In the genomic region with DNA sequence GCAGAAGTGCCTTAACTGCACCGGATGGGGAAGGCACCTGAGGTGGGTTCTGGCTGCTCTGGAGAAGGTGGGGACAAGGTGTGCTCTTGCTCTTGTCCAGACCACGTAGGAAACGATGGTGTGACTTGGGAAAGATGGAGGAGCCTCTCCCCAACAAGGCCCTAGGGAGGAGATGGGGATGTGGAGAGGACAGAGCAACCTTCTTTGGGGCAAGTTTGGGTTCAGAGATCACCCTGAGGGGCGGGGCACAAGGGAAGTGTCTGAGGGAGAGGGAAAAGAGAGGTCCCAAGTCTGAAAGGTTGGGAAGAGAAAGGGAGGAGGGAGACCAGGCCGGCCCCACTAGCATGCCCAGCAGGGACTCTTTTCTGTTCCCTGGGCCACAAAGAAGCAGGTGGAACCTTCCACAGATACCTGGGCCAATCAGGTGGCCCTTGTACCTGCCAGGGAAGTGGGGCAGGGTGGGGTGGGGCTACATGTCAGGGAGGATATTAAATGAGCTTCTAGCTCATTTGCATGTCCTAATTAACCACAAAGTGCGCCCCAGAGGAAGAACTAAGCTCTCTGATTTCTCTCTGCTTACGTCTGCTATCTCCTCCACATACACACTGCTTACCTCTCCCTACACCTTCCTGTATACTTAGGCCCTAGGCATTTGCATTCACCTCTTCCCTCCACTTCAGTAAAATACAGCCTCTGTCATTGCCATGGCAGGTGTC, we compare ENCODE assay signal across 13 cellular contexts. TPM values are rescaled to one million over a fixed set of nuclear protein-coding genes. Genes with fewer than 3 reads are reported as not detected.
DNase-seq lines count a peak whose midpoint lies in the region; TF ChIP-seq lines count a peak whose summit lies in the region.
"Had no signal": no experiment of that assay in that cellular context is flagged by ENCODE, and none has a peak within 500 bp of the region (broad histone marks: within the 10 kb centered on the region; RNA-seq: fewer than 3 reads in every experiment).

No MANE protein-coding gene starts in this region.

- H3K27ac ChIP-seq in coronary artery, result no peak overlapping the region
- H3K27ac ChIP-seq: A549, SJCRH30 had no signal

- H3K4me1 Mint-ChIP-seq in activated CD4-positive, alpha-beta T cell treated with anti-CD3 and anti-CD28 coated beads, Interleukin-2, amount 10 ng/mL, durations not matched to agents 24 days and 14 days, result peaks cover 7% of the 10 kb centered on the region
- H3K4me1 Mint-ChIP-seq in nephron, result peaks cover 79% of the 10 kb centered on the region
- H3K4me1 Mint-ChIP-seq: activated naive CD8-positive, alpha-beta T cell treated with anti-CD3 and anti-CD28 coated beads, Interleukin-2, amount 50 U/mL, for 24 hours had no signal

- H3K36me3 Mint-ChIP-seq in activated CD4-positive, alpha-beta T cell treated with anti-CD3 and anti-CD28 coated beads, Interleukin-2, amount 10 ng/mL, durations not matched to agents 24 days and 14 days (ENCODE audit: low read depth), result peaks cover 2% of the 10 kb centered on the region
- no peaks in the 10 kb centered on the region for H3K36me3 Mint-ChIP-seq in nephron (ENCODE audit: low read depth)

- no peak overlapping the region for H3K27ac Mint-ChIP-seq in activated CD4-positive, alpha-beta T cell treated with anti-CD3 and anti-CD28 coated beads, Interleukin-2, amount 10 ng/mL, durations not matched to agents 24 days and 14 days
- H3K27ac Mint-ChIP-seq in nephron, result peak overlapping the region in 2 of 3 experiments; percentile 49 to 55
- H3K27ac Mint-ChIP-seq: activated naive CD8-positive, alpha-beta T cell treated with anti-CD3 and anti-CD28 coated beads, Interleukin-2, amount 50 U/mL, for 24 hours had no signal

- TF ChIP-seq CTCF in coronary artery (IDR thresholded peaks at IDR 0.05), result no peak
- TF ChIP-seq CTCF in nephron (IDR thresholded peaks at IDR 0.05; ENCODE audit: unreplicated experiment in 3 of 3), result no peak

- peak; percentile 48 for DNase-seq in activated CD4-positive, alpha-beta T cell treated with anti-CD3 and anti-CD28 coated beads, Interleukin-2, amount 50 U/mL, for 1 hour
- DNase-seq in activated CD4-positive, alpha-beta T cell treated with anti-CD3 and anti-CD28 coated beads, Interleukin-2, amount 10 ng/mL, durations not matched to agents 24 days and 14 days, result no peak
- peak; percentile 52 for DNase-seq in NCI-H526 treated with DMSO at 0.1 percent for 48 hours (lab: John Stamatoyannopoulos, UW)
- peak; percentile 61 for DNase-seq in coronary artery (ENCODE audit: low spot score)
- no peak for DNase-seq in cortex of kidney (lab: John Stamatoyannopoulos, UW)
- DNase-seq in LoVo (ENCODE audit: low spot score), result no peak
- no peak for DNase-seq in NCI-H1436 (lab: John Stamatoyannopoulos, UW)
- DNase-seq: activated naive CD8-positive, alpha-beta T cell treated with anti-CD3 and anti-CD28 coated beads, Interleukin-2, amount 50 U/mL, for 24 hours; cerebellar nuclear complex; NCI-H1092 treated with DMSO at 0.1 percent for 48 hours; SJCRH30 had no signal

- no peaks in the 10 kb centered on the region for H3K9me3 Mint-ChIP-seq in activated CD4-positive, alpha-beta T cell treated with anti-CD3 and anti-CD28 coated beads, Interleukin-2, amount 10 ng/mL, durations not matched to agents 24 days and 14 days
- H3K9me3 Mint-ChIP-seq in nephron, result no peaks in the 10 kb centered on the region
- H3K9me3 Mint-ChIP-seq: activated naive CD8-positive, alpha-beta T cell treated with anti-CD3 and anti-CD28 coated beads, Interleukin-2, amount 50 U/mL, for 24 hours had no signal

- H3K4me3 Mint-ChIP-seq in activated CD4-positive, alpha-beta T cell treated with anti-CD3 and anti-CD28 coated beads, Interleukin-2, amount 10 ng/mL, durations not matched to agents 24 days and 14 days, result no peak overlapping the region
- peak overlapping the region in 1 of 3 experiments; percentile 35 for H3K4me3 Mint-ChIP-seq in nephron
- H3K4me3 Mint-ChIP-seq: activated naive CD8-positive, alpha-beta T cell treated with anti-CD3 and anti-CD28 coated beads, Interleukin-2, amount 50 U/mL, for 24 hours had no signal

- intact Hi-C loops in activated CD4-positive, alpha-beta T cell treated with anti-CD3 and anti-CD28 coated beads, Interleukin-2, amount 10 ng/mL, durations not matched to agents 24 days and 14 days (cut with micrococcal nuclease), result no loop called here

- H3K27me3 Mint-ChIP-seq in activated CD4-positive, alpha-beta T cell treated with anti-CD3 and anti-CD28 coated beads, Interleukin-2, amount 10 ng/mL, durations not matched to agents 24 days and 14 days, result no peaks in the 10 kb centered on the region
- no peaks in the 10 kb centered on the region for H3K27me3 Mint-ChIP-seq in nephron (ENCODE audit: low read depth)
- H3K27me3 Mint-ChIP-seq: activated naive CD8-positive, alpha-beta T cell treated with anti-CD3 and anti-CD28 coated beads, Interleukin-2, amount 50 U/mL, for 24 hours had no signal

- no peak overlapping the region for H3K4me3 ChIP-seq in coronary artery
- H3K4me3 ChIP-seq: A549, SJCRH30 had no signal

RNA-seq across cellular contexts. Expression of gene INKA2, which starts 15.9 kb away (rescaled TPM):
- 2.4 and 2.6 TPM in 2 replicates for total RNA-seq in activated CD4-positive, alpha-beta T cell treated with anti-CD3 and anti-CD28 coated beads, Interleukin-2, amount 10 ng/mL, durations not matched to agents 24 days and 14 days

RNA-seq across cellular contexts. Expression of gene DDX20, which starts 32.5 kb away (rescaled TPM):
- total RNA-seq in activated CD4-positive, alpha-beta T cell treated with anti-CD3 and anti-CD28 coated beads, Interleukin-2, amount 10 ng/mL, durations not matched to agents 24 days and 14 days, result 18.7 and 24.2 TPM in 2 replicates

Comparison
In these comparisons a context has a peak if more than half of its experiments do, and no peak if none do; other contexts are left out.
1. DNase-seq: peak in activated CD4-positive, alpha-beta T cell treated with anti-CD3 and anti-CD28 coated beads, Interleukin-2, amount 50 U/mL, for 1 hour (single experiment), NCI-H526 treated with DMSO at 0.1 percent for 48 hours (single experiment) and coronary artery (single experiment); none in activated CD4-positive, alpha-beta T cell treated with anti-CD3 and anti-CD28 coated beads, Interleukin-2, amount 10 ng/mL, durations not matched to agents 24 days and 14 days (single experiment), cortex of kidney (single experiment), LoVo (single experiment) and NCI-H1436 (single experiment).